15 cellular contexts compared by ENCODE assay signal in the genomic region with DNA sequence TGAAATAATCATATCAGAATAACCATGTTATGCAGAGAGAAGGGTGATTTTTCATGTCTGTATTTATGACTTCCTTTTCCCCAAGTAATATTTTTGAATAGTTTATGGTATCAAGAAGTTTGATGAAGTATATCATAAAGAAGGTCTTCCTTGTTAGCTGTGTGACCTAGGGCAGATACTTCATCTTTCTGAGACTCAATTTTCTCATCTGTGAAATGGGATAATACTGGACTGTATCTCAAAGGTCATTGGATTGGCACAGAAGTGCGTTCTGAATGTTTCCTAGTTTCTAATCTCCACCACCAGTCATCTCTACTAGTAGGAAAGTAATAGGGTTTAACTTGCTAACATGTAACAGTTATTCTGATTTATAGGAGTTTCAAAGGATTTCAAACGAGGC.
"Had no signal": no experiment of that assay in that cellular context is flagged by ENCODE, and none has a peak within 500 bp of the region (broad histone marks: within the 10 kb centered on the region; RNA-seq: fewer than 3 reads in every experiment).

No MANE protein-coding gene starts in this region.

- ATAC-seq: heart left ventricle, left lung had no signal

- H3K36me3 ChIP-seq: cardiac muscle cell, upper lobe of left lung had no signal

- H3K4me3 ChIP-seq: cardiac muscle cell, heart left ventricle, left lung, neural progenitor cell, SJCRH30, upper lobe of left lung had no signal

- H3K4me3 Mint-ChIP-seq: neural progenitor cell had no signal

- DNase-seq: activated T-cell treated with anti-CD3 and anti-CD28 coated beads for 4 hours; cortex of kidney; effector CD8-positive, alpha-beta T cell; heart left ventricle; left lung; retina; SJCRH30; stimulated activated CD4-positive, alpha-beta T cell treated with anti-CD3 and anti-CD28 coated beads, Interleukin-15, amount 100 ng/mL, for 24 hours; stimulated activated CD4-positive, alpha-beta T cell treated with anti-CD3 and anti-CD28 coated beads, Interleukin-4, amount 100 ng/mL, for 4 hours; SW 1271; T-helper 9 cell; upper lobe of left lung had no signal

- H3K4me1 ChIP-seq: neural progenitor cell, parathyroid adenoma, SJCRH30 had no signal

- H3K27ac Mint-ChIP-seq: neural progenitor cell had no signal

- H3K9ac ChIP-seq: neural progenitor cell, parathyroid adenoma had no signal

- H3K9me3 ChIP-seq: upper lobe of left lung had no signal

- H3K27ac ChIP-seq: cardiac muscle cell, left lung, neural progenitor cell, parathyroid adenoma, SJCRH30, upper lobe of left lung had no signal

- H3K27me3 ChIP-seq: cardiac muscle cell, heart left ventricle, left lung, neural progenitor cell, SJCRH30, upper lobe of left lung had no signal
